Comparison of ENCODE assay signal across 8 cellular contexts in the genomic region with DNA sequence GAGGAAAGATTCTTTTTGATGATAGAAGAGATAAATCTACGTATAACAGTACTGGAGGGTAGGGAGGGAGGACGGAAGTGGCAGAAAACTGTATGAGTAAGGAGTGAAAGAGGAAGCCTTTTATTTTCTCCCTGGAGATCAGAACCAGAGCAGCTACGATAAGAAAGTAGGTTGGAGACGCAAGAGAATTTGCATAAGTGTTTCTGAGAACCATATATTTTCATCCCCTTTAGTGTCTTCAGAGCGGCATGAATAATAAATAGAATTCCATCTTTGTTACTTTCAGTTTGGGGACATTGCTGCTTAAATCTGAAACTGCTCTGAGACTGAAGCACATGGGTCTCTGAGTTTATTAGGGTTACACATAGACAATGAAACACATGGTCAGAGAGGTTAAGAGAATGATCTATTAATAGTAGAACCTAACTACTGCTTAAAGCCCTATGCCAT.
DNase-seq lines count a peak whose midpoint lies in the region; ATAC-seq and TF ChIP-seq lines count a peak whose summit lies in the region.

No MANE protein-coding gene starts in this region.

- H3K27ac ChIP-seq in CD8-positive, alpha-beta memory T cell (ENCODE audit: low read depth, low read length) = peak overlapping the region; percentile 39
- H3K27ac ChIP-seq in spleen (peak overlapping the region in 4 of 8 donors; percentile 0 to 43 (median 18)), prostate gland (no peak overlapping the region)

- POLR2A ChIA-PET in CD8-positive, alpha-beta memory T cell (lab: Charles Lee) = no interaction called here

- intact Hi-C loops in spleen (cut with DNase I; ENCODE audit: low total_unique reads) = no loop called here
- intact Hi-C loops in prostate gland (cut with DNase I) = no loop called here

- peak overlapping the region in 5 of 7 donors; percentile 18 to 61 (median 26) for H3K4me3 Mint-ChIP-seq in CD8-positive, alpha-beta memory T cell
- H3K4me3 Mint-ChIP-seq in activated naive CD8-positive, alpha-beta T cell treated with anti-CD3 and anti-CD28 coated beads, Interleukin-2, amount 50 U/mL, for 24 hours = peak overlapping the region; percentile 5
- H3K4me3 Mint-ChIP-seq in stimulated activated naive CD8-positive, alpha-beta T cell treated with anti-CD3 and anti-CD28 coated beads, Interleukin-15, amount 100 ng/mL, for 72 hours = peak overlapping the region; percentile 5 to 9

- H3K36me3 Mint-ChIP-seq in CD8-positive, alpha-beta memory T cell = no peaks in the 10 kb centered on the region
- no peaks in the 10 kb centered on the region for H3K36me3 Mint-ChIP-seq in activated naive CD8-positive, alpha-beta T cell treated with anti-CD3 and anti-CD28 coated beads, Interleukin-2, amount 50 U/mL, for 24 hours (ENCODE audit: low read depth)

- no peak for DNase-seq in CD8-positive, alpha-beta memory T cell
- no peak for DNase-seq in activated naive CD8-positive, alpha-beta T cell treated with anti-CD3 and anti-CD28 coated beads, Interleukin-2, amount 50 U/mL, for 24 hours
- peak in 1 of 2 donors; percentile 40 for DNase-seq in stimulated activated naive CD8-positive, alpha-beta T cell treated with anti-CD3 and anti-CD28 coated beads, Interleukin-15, amount 100 ng/mL, for 72 hours
- DNase-seq in spleen = no peak
- DNase-seq in prostate gland (ENCODE audit: low spot score) = no peak
- no peak for DNase-seq in middle frontal gyrus (ENCODE audit: extremely low spot score, low spot score)

- CTCF ChIA-PET in CD8-positive, alpha-beta memory T cell (lab: Charles Lee) = no interaction called here

- H3K36me3 ChIP-seq in CD8-positive, alpha-beta memory T cell (ENCODE audit: insufficient read depth, low read length) = no peaks in the 10 kb centered on the region
- H3K36me3 ChIP-seq in spleen = no peaks in the 10 kb centered on the region
- no peaks in the 10 kb centered on the region for H3K36me3 ChIP-seq in prostate gland

- peak; percentile 71 for ATAC-seq in GM19397 (IDR thresholded peaks at IDR 0.05; ENCODE audit: unreplicated experiment)
- ATAC-seq in HG03439 (IDR thresholded peaks at IDR 0.05; ENCODE audit: unreplicated experiment) = peak; percentile 75
- ATAC-seq in activated naive CD8-positive, alpha-beta T cell treated with anti-CD3 and anti-CD28 coated beads, Interleukin-2, amount 50 U/mL, for 24 hours = peak; percentile 50
- peak; percentile 86 for ATAC-seq in stimulated activated naive CD8-positive, alpha-beta T cell treated with anti-CD3 and anti-CD28 coated beads, Interleukin-15, amount 100 ng/mL, for 72 hours

- H3K9me3 Mint-ChIP-seq in CD8-positive, alpha-beta memory T cell = peaks cover 0 to 2% (median 0%) of the 10 kb centered on the region in 5 donors
- no peaks in the 10 kb centered on the region for H3K9me3 Mint-ChIP-seq in activated naive CD8-positive, alpha-beta T cell treated with anti-CD3 and anti-CD28 coated beads, Interleukin-2, amount 50 U/mL, for 24 hours
- no peaks in the 10 kb centered on the region for H3K9me3 Mint-ChIP-seq in stimulated activated naive CD8-positive, alpha-beta T cell treated with anti-CD3 and anti-CD28 coated beads, Interleukin-15, amount 100 ng/mL, for 72 hours

- H3K9me3 ChIP-seq in CD8-positive, alpha-beta memory T cell (ENCODE audit: low read length) = no peaks in the 10 kb centered on the region
- H3K9me3 ChIP-seq in spleen (no peaks in the 10 kb centered on the region), prostate gland (no peaks in the 10 kb centered on the region)

- H3K27me3 ChIP-seq in CD8-positive, alpha-beta memory T cell (ENCODE audit: insufficient read depth, low read length, poor library complexity, severe bottlenecking) = no peaks in the 10 kb centered on the region
- H3K27me3 ChIP-seq in spleen (replicated peaks in 1 of 7) (no peaks in the 10 kb centered on the region), prostate gland (replicated peaks; ENCODE audit: insufficient read depth) (no peaks in the 10 kb centered on the region)

- H3K4me3 ChIP-seq in CD8-positive, alpha-beta memory T cell (ENCODE audit: low read length) = no peak overlapping the region
- H3K4me3 ChIP-seq in spleen (peak overlapping the region in 3 of 8 donors; percentile 6 to 44 (median 7)), prostate gland (no peak overlapping the region)

- H3K27me3 Mint-ChIP-seq in CD8-positive, alpha-beta memory T cell = peaks cover 0 to 8% of the 10 kb centered on the region in 2 donors
- peaks cover 3% of the 10 kb centered on the region for H3K27me3 Mint-ChIP-seq in activated naive CD8-positive, alpha-beta T cell treated with anti-CD3 and anti-CD28 coated beads, Interleukin-2, amount 50 U/mL, for 24 hours
- no peaks in the 10 kb centered on the region for H3K27me3 Mint-ChIP-seq in stimulated activated naive CD8-positive, alpha-beta T cell treated with anti-CD3 and anti-CD28 coated beads, Interleukin-15, amount 100 ng/mL, for 72 hours

- no peak for TF ChIP-seq CTCF in spleen (IDR thresholded peaks at IDR 0.05 in 8 of 11, conservative IDR thresholded peaks at IDR 0.05 in 3 of 11)
- no peak for TF ChIP-seq CTCF in prostate gland (IDR thresholded peaks at IDR 0.05)

- TF ChIP-seq POLR2A in spleen (IDR thresholded peaks at IDR 0.05) (no peak), prostate gland (IDR thresholded peaks at IDR 0.05) (no peak)

- H3K4me1 ChIP-seq in CD8-positive, alpha-beta memory T cell (ENCODE audit: insufficient read depth, low read length) = no peaks in the 10 kb centered on the region
- H3K4me1 ChIP-seq in spleen = peaks cover 0 to 14% (median 10%) of the 10 kb centered on the region in 6 donors
- H3K4me1 ChIP-seq in prostate gland (replicated peaks) = no peaks in the 10 kb centered on the region

- peaks cover 3 to 12% (median 11%) of the 10 kb centered on the region in 3 donors for H3K4me1 Mint-ChIP-seq in CD8-positive, alpha-beta memory T cell
- peaks cover 75% of the 10 kb centered on the region for H3K4me1 Mint-ChIP-seq in activated naive CD8-positive, alpha-beta T cell treated with anti-CD3 and anti-CD28 coated beads, Interleukin-2, amount 50 U/mL, for 24 hours
- H3K4me1 Mint-ChIP-seq in stimulated activated naive CD8-positive, alpha-beta T cell treated with anti-CD3 and anti-CD28 coated beads, Interleukin-15, amount 100 ng/mL, for 72 hours = peaks cover 73% of the 10 kb centered on the region

- 3 to 8% (median 5%) methylated on average over 5 of the region's 5 CpGs for WGBS in spleen, 5 donors
- 54% methylated on average over 5 of the region's 5 CpGs for WGBS in prostate gland

- H3K27ac Mint-ChIP-seq in CD8-positive, alpha-beta memory T cell = peak overlapping the region in 2 of 8 donors; percentile 1 to 32
- peak overlapping the region; percentile 83 for H3K27ac Mint-ChIP-seq in activated naive CD8-positive, alpha-beta T cell treated with anti-CD3 and anti-CD28 coated beads, Interleukin-2, amount 50 U/mL, for 24 hours
- H3K27ac Mint-ChIP-seq in stimulated activated naive CD8-positive, alpha-beta T cell treated with anti-CD3 and anti-CD28 coated beads, Interleukin-15, amount 100 ng/mL, for 72 hours = no peak overlapping the region
